22 cellular contexts compared by ENCODE assay signal in the genomic region with DNA sequence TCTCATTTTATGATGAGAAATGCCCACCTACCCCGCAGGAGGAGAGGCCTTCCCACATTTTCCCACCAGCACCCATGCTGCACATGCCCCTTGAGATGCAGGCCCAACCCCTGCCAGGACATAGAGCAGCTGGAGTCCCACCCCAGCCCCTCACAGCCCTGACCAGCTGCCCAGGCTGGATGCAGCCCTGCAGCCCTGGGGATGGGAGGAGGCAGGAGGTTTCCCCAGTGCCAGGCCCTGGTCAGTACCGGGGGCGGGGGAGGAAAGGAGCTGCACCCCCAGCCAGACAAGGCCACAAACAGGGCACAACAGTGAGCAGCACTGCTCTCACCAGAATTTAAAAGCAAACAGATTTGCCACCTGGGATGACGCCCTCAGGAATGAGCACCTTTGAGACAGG.
"Had no signal": no experiment of that assay in that cellular context is flagged by ENCODE, and none has a peak within 500 bp of the region (broad histone marks: within the 10 kb centered on the region; RNA-seq: fewer than 3 reads in every experiment).

No MANE protein-coding gene starts in this region.

- H3K4me3 ChIP-seq: MG63 had no signal

- H3K27ac ChIP-seq: RWPE1 had no signal

- H3K27me3 ChIP-seq: MG63 had no signal

- FAIRE-seq: HepG2 had no signal

- H3K9ac ChIP-seq: SK-N-SH had no signal

- H3K36me3 ChIP-seq: MG63 had no signal

- ATAC-seq: HepG2, Panc1 had no signal

- H3K4me2 ChIP-seq: SK-N-SH had no signal

- DNase-seq: IMR-90, Karpas-422, KG1, MG63, NCI-H1092, NCI-H1105 treated with DMSO at 0.1 percent for 48 hours, NCI-H1417 treated with DMSO at 0.1 percent for 48 hours, NCI-H187, NCI-H2029, NCI-H2081 treated with DMSO at 0.1 percent for 48 hours, NCI-H2171, NCI-H226, NCI-H446, NCI-H510A, NCI-H524 treated with DMSO at 0.1 percent for 48 hours, NCI-H69, NCI-H774, SHP77, SK-N-SH had no signal

- H3K9me3 ChIP-seq: MG63, SK-N-SH had no signal
